Comparison of ENCODE assay signal across 8 cellular contexts in genomic region chr1:21573971-21574458, GRCh38.
DNase-seq lines count a peak whose midpoint lies in the region; ATAC-seq and TF ChIP-seq lines count a peak whose summit lies in the region.

No MANE protein-coding gene starts in this region.

- DNase-seq in Daoy (ENCODE audit: low read depth) (peak; percentile 82), LNCaP clone FGC (ENCODE audit: low read depth) (peak; percentile 44), RKO (ENCODE audit: low spot score) (peak; percentile 43), ecto neural progenitor cell (ENCODE audit: low spot score) (peak; percentile 80), medulla oblongata (ENCODE audit: extremely low spot score) (peak; percentile 46), upper lobe of left lung (peak in 1 of 2 donors; percentile 72)
- no peak for DNase-seq in NK-92 treated with Interleukin-12 subunit alpha and Interleukin-12 subunit beta, amount 100 ng/mL, for 24 hours (lab: John Stamatoyannopoulos, UW)

- WGBS in upper lobe of left lung, 2 donors, result 14 to 15% methylated on average over 9 to 11 of the region's 11 CpGs

- H3K27ac ChIP-seq in upper lobe of left lung, result peak overlapping the region; percentile 74 to 86 (median 83)

- TF ChIP-seq EP300 in upper lobe of left lung (IDR thresholded peaks at IDR 0.05), result peak in 1 of 4 donors; percentile 65

- H3K36me3 ChIP-seq in upper lobe of left lung, result no peaks in the 10 kb centered on the region

- H3K9me3 ChIP-seq in upper lobe of left lung, result no peaks in the 10 kb centered on the region

- TF ChIP-seq POLR2A in upper lobe of left lung (IDR thresholded peaks at IDR 0.05), result no peak

- no peaks in the 10 kb centered on the region for H3K27me3 ChIP-seq in upper lobe of left lung

- H3K4me3 ChIP-seq in LNCaP clone FGC (ENCODE audit: low read depth, low read length), result no peak overlapping the region
- H3K4me3 ChIP-seq in upper lobe of left lung, result no peak overlapping the region

- H3K4me1 ChIP-seq in upper lobe of left lung, result peaks cover 10 to 22% (median 15%) of the 10 kb centered on the region in 4 donors

- ATAC-seq in upper lobe of left lung (ENCODE audit: low FRiP score in 2 of 2) (peak; percentile 44 to 65), GM18858 (IDR thresholded peaks at IDR 0.05; ENCODE audit: unreplicated experiment) (no peak)

- TF ChIP-seq CTCF in LNCaP clone FGC (IDR thresholded peaks at IDR 0.05; ENCODE audit: control insufficient read depth, extremely low read depth, insufficient read depth) (peak; percentile 69), upper lobe of left lung (IDR thresholded peaks at IDR 0.05) (peak in 5 of 6 experiments; percentile 22 to 57 (median 43))
